8 cellular contexts compared by ENCODE assay signal in genomic region chr12:38905480-38906351, GRCh38. TPM values are rescaled to one million over a fixed set of nuclear protein-coding genes. Genes with fewer than 3 reads are reported as not detected.
DNase-seq lines count a peak whose midpoint lies in the region; ATAC-seq and TF ChIP-seq lines count a peak whose summit lies in the region.

Gene CPNE8 (minus strand): TSS chr12:38905591. CDS start chr12:38905534, 57 bp downstream.

- TF ChIP-seq CTCF in right lobe of liver (IDR thresholded peaks at IDR 0.05) = peak in 1 of 4 donors; percentile 9

- WGBS in right lobe of liver (ENCODE audit: insufficient coverage, low coverage, low lambda C conversion rate, missing lambda C conversion rate) = 0% methylated on average over 8 of the region's 54 CpGs

- H3K4me1 ChIP-seq in right lobe of liver (peaks cover 0 to 18% (median 0%) of the 10 kb centered on the region in 4 donors), SJCRH30 (0 out of 2 replicates have a peak, but pooled peaks cover 5% of the 10 kb centered on the region)

- peak; percentile 21 for DNase-seq in G401 (ENCODE audit: low spot score)
- DNase-seq in KBM-7 = peak; percentile 88
- peak; percentile 26 for DNase-seq in activated CD4-positive, alpha-beta T cell treated with anti-CD3 and anti-CD28 coated beads, Interleukin-2, amount 50 U/mL, for 4 hours
- DNase-seq in ecto neural progenitor cell (ENCODE audit: low spot score) = peak; percentile 90
- DNase-seq in right lobe of liver = peak; percentile 92 to 93 (median 92)
- DNase-seq in stimulated activated CD4-positive, alpha-beta T cell treated with anti-CD3 and anti-CD28 coated beads, Interleukin-4, amount 100 ng/mL, for 24 hours = peak; percentile 45
- no peak for DNase-seq in SJCRH30

- H3K36me3 ChIP-seq in right lobe of liver = no peaks in the 10 kb centered on the region
- no peaks in the 10 kb centered on the region for H3K36me3 ChIP-seq in SJCRH30

- in situ Hi-C loops in G401 (cut with HindIII; ENCODE audit: low sequenced_read_pairs) = no loop called here
- in situ Hi-C loops in KBM-7 (cut with MboI; ENCODE audit: low pct_unique_long_range_greater_than_20kb, low sequenced_read_pairs) = loop anchor here (25.0 kb wide), 1 partner anchor 568 kb away; no protein-coding TSS in a partner anchor

- H3K4me3 ChIP-seq in right lobe of liver (peak within 1 kb of the TSS; percentile 67 to 85 (median 84)), SJCRH30 (no peak within 1 kb of the TSS)

- peak; percentile 76 for TF ChIP-seq POLR2A in right lobe of liver (IDR thresholded peaks at IDR 0.05)

- ATAC-seq in GM21825 (IDR thresholded peaks at IDR 0.05; ENCODE audit: unreplicated experiment) (peak; percentile 46), right lobe of liver (peak; percentile 76 to 87 (median 80))

- no peaks in the 10 kb centered on the region for H3K9me3 ChIP-seq in right lobe of liver
- H3K9me3 ChIP-seq in SJCRH30 (replicated peaks) = no peaks in the 10 kb centered on the region

- H3K27me3 ChIP-seq in right lobe of liver (no peaks in the 10 kb centered on the region), SJCRH30 (no peaks in the 10 kb centered on the region)

- H3K27ac ChIP-seq in right lobe of liver (peak within 1 kb of the TSS; percentile 88 to 97 (median 96)), SJCRH30 (no peak within 1 kb of the TSS)

- intact Hi-C loops in right lobe of liver (cut with DNase I) = no loop called here

RNA-seq across cellular contexts. Expression of gene CPNE8, which starts in this region (rescaled TPM):
- 12.7 and 16.1 TPM in 2 replicates for total RNA-seq in G401 (2014; rRNA removed; shearing (Covaris generic))
- 10 to 100 TPM in 5 of 6 experiments, 1 to 10 TPM in 1; 8.6 to 21.1 (median 16.3) TPM for total RNA-seq in right lobe of liver
- total RNA-seq in SJCRH30 (2014; rRNA removed; shearing (Covaris generic)) = not detected in 2 replicates

Comparison
In these comparisons a context has a peak if more than half of its experiments do, and no peak if none do; other contexts are left out.
1. DNase-seq: peak in G401 (single experiment), KBM-7 (single experiment), activated CD4-positive, alpha-beta T cell treated with anti-CD3 and anti-CD28 coated beads, Interleukin-2, amount 50 U/mL, for 4 hours (2 of 2), ecto neural progenitor cell (single experiment), right lobe of liver (3 of 3) and stimulated activated CD4-positive, alpha-beta T cell treated with anti-CD3 and anti-CD28 coated beads, Interleukin-4, amount 100 ng/mL, for 24 hours (single experiment); none in SJCRH30 (0 of 2).